In genomic region chr7:110853263-110853662, GRCh38 we compare ENCODE assay signal across 36 cellular contexts.
"Had no signal": no experiment of that assay in that cellular context is flagged by ENCODE, and none has a peak within 500 bp of the region (broad histone marks: within the 10 kb centered on the region; RNA-seq: fewer than 3 reads in every experiment).

No MANE protein-coding gene starts in this region.

- H3K4me1 Mint-ChIP-seq: activated CD4-positive, alpha-beta memory T cell treated with anti-CD3 and anti-CD28 coated beads, Interleukin-2, amount 10 ng/mL, durations not matched to agents 7 days and 5 days; activated CD4-positive, alpha-beta T cell treated with anti-CD3 and anti-CD28 coated beads for 36 hours; activated CD4-positive, alpha-beta T cell treated with anti-CD3 and anti-CD28 coated beads, Interleukin-2, amount 10 ng/mL, durations not matched to agents 7 days and 5 days; activated CD8-positive, alpha-beta memory T cell treated with anti-CD3 and anti-CD28 coated beads, Interleukin-2, amount 10 ng/mL, durations not matched to agents 7 days and 5 days; activated naive CD4-positive, alpha-beta T cell treated with anti-CD3 and anti-CD28 coated beads, Interleukin-2, amount 10 ng/mL, durations not matched to agents 7 days and 5 days; activated naive CD4-positive, alpha-beta T cell treated with anti-CD3 and anti-CD28 coated beads, Interleukin-2, amount 50 U/mL, for 24 hours; activated naive CD8-positive, alpha-beta T cell treated with anti-CD3 and anti-CD28 coated beads, Interleukin-2, amount 10 ng/mL, durations not matched to agents 7 days and 5 days; activated naive CD8-positive, alpha-beta T cell treated with anti-CD3 and anti-CD28 coated beads, Interleukin-2, amount 50 U/mL, for 24 hours; brain; central memory CD8-positive, alpha-beta T cell had no signal

- H3K36me3 Mint-ChIP-seq: activated CD8-positive, alpha-beta memory T cell treated with anti-CD3 and anti-CD28 coated beads, Interleukin-2, amount 10 ng/mL, durations not matched to agents 7 days and 5 days; activated naive CD4-positive, alpha-beta T cell treated with anti-CD3 and anti-CD28 coated beads, Interleukin-2, amount 10 ng/mL, durations not matched to agents 7 days and 5 days; activated naive CD8-positive, alpha-beta T cell; brain had no signal

- DNase-seq: activated CD4-positive, alpha-beta memory T cell treated with anti-CD3 and anti-CD28 coated beads, Interleukin-2, amount 10 ng/mL, durations not matched to agents 7 days and 5 days; activated CD4-positive, alpha-beta T cell treated with anti-CD3 and anti-CD28 coated beads for 1 hour; activated CD4-positive, alpha-beta T cell treated with anti-CD3 and anti-CD28 coated beads for 36 hours; activated CD4-positive, alpha-beta T cell treated with anti-CD3 and anti-CD28 coated beads for 48 hours; activated CD4-positive, alpha-beta T cell treated with anti-CD3 and anti-CD28 coated beads, Interleukin-2, amount 10 ng/mL, durations not matched to agents 7 days and 5 days; activated CD4-positive, alpha-beta T cell treated with anti-CD3 and anti-CD28 coated beads, Interleukin-2, amount 50 U/mL, for 48 hours; activated CD4-positive, CD25-positive, alpha-beta regulatory T cell; activated CD8-positive, alpha-beta memory T cell treated with anti-CD3 and anti-CD28 coated beads for 24 hours; activated CD8-positive, alpha-beta memory T cell treated with anti-CD3 and anti-CD28 coated beads, Interleukin-2, amount 10 ng/mL, durations not matched to agents 7 days and 5 days; activated CD8-positive, alpha-beta memory T cell treated with anti-CD3 and anti-CD28 coated beads, Interleukin-2, amount 50 U/mL, for 48 hours; activated CD8-positive, alpha-beta T cell treated with anti-CD3 and anti-CD28 coated beads, Interleukin-2, amount 10 ng/mL, durations not matched to agents 7 days and 5 days; activated effector memory CD4-positive, alpha-beta T cell treated with Interleukin-2 at 50 U/mL for 16 hours; activated gamma-delta T cell; activated naive CD4-positive, alpha-beta T cell treated with anti-CD3 and anti-CD28 coated beads, Interleukin-2, amount 10 ng/mL, durations not matched to agents 7 days and 5 days; activated naive CD4-positive, alpha-beta T cell treated with Interleukin-2 at 50 U/mL for 16 hours; activated naive CD8-positive, alpha-beta T cell treated with anti-CD3 and anti-CD28 coated beads, Interleukin-2, amount 10 ng/mL, durations not matched to agents 7 days and 5 days; activated naive CD8-positive, alpha-beta T cell treated with anti-CD3 and anti-CD28 coated beads, Interleukin-2, amount 50 U/mL, for 24 hours; activated T-cell treated with anti-CD3 and anti-CD28 coated beads, Interleukin-2, amount 50 U/mL, for 24 hours; activated T-cell treated with anti-CD3 and anti-CD28 coated beads, Interleukin-2, amount 50 U/mL, for 48 hours; amygdala; anterior cingulate cortex; caudate nucleus; cerebellar nuclear complex; T-helper 2 cell; T-helper 9 cell; WERI-Rb-1 had no signal

- H3K27me3 Mint-ChIP-seq: activated CD4-positive, alpha-beta memory T cell treated with anti-CD3 and anti-CD28 coated beads, Interleukin-2, amount 10 ng/mL, durations not matched to agents 7 days and 5 days; activated CD4-positive, alpha-beta T cell treated with anti-CD3 and anti-CD28 coated beads for 36 hours; activated CD4-positive, alpha-beta T cell treated with anti-CD3 and anti-CD28 coated beads, Interleukin-2, amount 10 ng/mL, durations not matched to agents 7 days and 5 days; activated CD8-positive, alpha-beta memory T cell treated with anti-CD3 and anti-CD28 coated beads, Interleukin-2, amount 10 ng/mL, durations not matched to agents 7 days and 5 days; activated naive CD4-positive, alpha-beta T cell treated with anti-CD3 and anti-CD28 coated beads, Interleukin-2, amount 10 ng/mL, durations not matched to agents 7 days and 5 days; activated naive CD4-positive, alpha-beta T cell treated with anti-CD3 and anti-CD28 coated beads, Interleukin-2, amount 50 U/mL, for 24 hours; activated naive CD8-positive, alpha-beta T cell; activated naive CD8-positive, alpha-beta T cell treated with anti-CD3 and anti-CD28 coated beads, Interleukin-2, amount 10 ng/mL, durations not matched to agents 7 days and 5 days; activated naive CD8-positive, alpha-beta T cell treated with anti-CD3 and anti-CD28 coated beads, Interleukin-2, amount 50 U/mL, for 24 hours; activated T-cell treated with anti-CD3 and anti-CD28 coated beads, Interleukin-2, amount 50 U/mL, for 24 hours; brain; central memory CD8-positive, alpha-beta T cell had no signal

- H3K9me3 Mint-ChIP-seq: activated CD4-positive, alpha-beta memory T cell treated with anti-CD3 and anti-CD28 coated beads, Interleukin-2, amount 10 ng/mL, durations not matched to agents 7 days and 5 days; activated naive CD4-positive, alpha-beta T cell treated with anti-CD3 and anti-CD28 coated beads, Interleukin-2, amount 10 ng/mL, durations not matched to agents 7 days and 5 days; activated naive CD8-positive, alpha-beta T cell treated with anti-CD3 and anti-CD28 coated beads, Interleukin-2, amount 50 U/mL, for 24 hours; activated T-cell treated with anti-CD3 and anti-CD28 coated beads, Interleukin-2, amount 50 U/mL, for 24 hours; activated T-helper 2 cell treated with anti-CD3 and anti-CD28 coated beads, Interferon-gamma antibody, Interleukin-2, Interleukin-4, amounts not matched to agents 10 μg/mL and 5 μg/mL and 100 μg/mL, durations not matched to agents 14 hours and 24 hours and 36 hours; central memory CD8-positive, alpha-beta T cell; T-helper 1 cell treated with Interleukin-12 subunit alpha and Interleukin-12 subunit beta and Interleukin-4 antibody, amounts not matched to agents 30 μg/mL and 1 μg/mL, for 36 hours had no signal

- H3K4me3 Mint-ChIP-seq: activated CD4-positive, alpha-beta memory T cell treated with anti-CD3 and anti-CD28 coated beads, Interleukin-2, amount 10 ng/mL, durations not matched to agents 7 days and 5 days; activated CD4-positive, alpha-beta T cell treated with anti-CD3 and anti-CD28 coated beads for 36 hours; activated CD4-positive, alpha-beta T cell treated with anti-CD3 and anti-CD28 coated beads, Interleukin-2, amount 10 ng/mL, durations not matched to agents 7 days and 5 days; activated CD8-positive, alpha-beta memory T cell treated with anti-CD3 and anti-CD28 coated beads, Interleukin-2, amount 10 ng/mL, durations not matched to agents 7 days and 5 days; activated CD8-positive, alpha-beta T cell treated with anti-CD3 and anti-CD28 coated beads, Interleukin-2, amount 10 ng/mL, durations not matched to agents 7 days and 5 days; activated naive CD4-positive, alpha-beta T cell treated with anti-CD3 and anti-CD28 coated beads, Interleukin-2, amount 10 ng/mL, durations not matched to agents 7 days and 5 days; activated naive CD4-positive, alpha-beta T cell treated with anti-CD3 and anti-CD28 coated beads, Interleukin-2, amount 50 U/mL, for 24 hours; activated naive CD8-positive, alpha-beta T cell; activated naive CD8-positive, alpha-beta T cell treated with anti-CD3 and anti-CD28 coated beads, Interleukin-2, amount 10 ng/mL, durations not matched to agents 7 days and 5 days; activated naive CD8-positive, alpha-beta T cell treated with anti-CD3 and anti-CD28 coated beads, Interleukin-2, amount 50 U/mL, for 24 hours; activated T-cell treated with anti-CD3 and anti-CD28 coated beads, Interleukin-2, amount 50 U/mL, for 24 hours; brain; central memory CD8-positive, alpha-beta T cell; T-helper 1 cell treated with Interleukin-12 subunit alpha and Interleukin-12 subunit beta and Interleukin-4 antibody, amounts not matched to agents 30 μg/mL and 1 μg/mL, for 36 hours; T-helper 2 cell treated with Interferon-gamma antibody and Interleukin-4, amounts not matched to agents 5 μg/mL and 100 μg/mL, for 36 hours; WTC11 had no signal

- H3K27ac ChIP-seq: ascending aorta, cardiac muscle cell, WERI-Rb-1 had no signal

- H3K27ac Mint-ChIP-seq: activated CD4-positive, alpha-beta memory T cell treated with anti-CD3 and anti-CD28 coated beads, Interleukin-2, amount 10 ng/mL, durations not matched to agents 7 days and 5 days; activated CD4-positive, alpha-beta T cell treated with anti-CD3 and anti-CD28 coated beads for 36 hours; activated CD4-positive, alpha-beta T cell treated with anti-CD3 and anti-CD28 coated beads, Interleukin-2, amount 10 ng/mL, durations not matched to agents 7 days and 5 days; activated CD8-positive, alpha-beta memory T cell treated with anti-CD3 and anti-CD28 coated beads, Interleukin-2, amount 10 ng/mL, durations not matched to agents 7 days and 5 days; activated CD8-positive, alpha-beta T cell treated with anti-CD3 and anti-CD28 coated beads, Interleukin-2, amount 10 ng/mL, durations not matched to agents 7 days and 5 days; activated naive CD4-positive, alpha-beta T cell treated with anti-CD3 and anti-CD28 coated beads, Interleukin-2, amount 10 ng/mL, durations not matched to agents 7 days and 5 days; activated naive CD4-positive, alpha-beta T cell treated with anti-CD3 and anti-CD28 coated beads, Interleukin-2, amount 50 U/mL, for 24 hours; activated naive CD8-positive, alpha-beta T cell; activated naive CD8-positive, alpha-beta T cell treated with anti-CD3 and anti-CD28 coated beads, Interleukin-2, amount 10 ng/mL, durations not matched to agents 7 days and 5 days; activated naive CD8-positive, alpha-beta T cell treated with anti-CD3 and anti-CD28 coated beads, Interleukin-2, amount 50 U/mL, for 24 hours; activated T-cell treated with anti-CD3 and anti-CD28 coated beads, Interleukin-2, amount 50 U/mL, for 24 hours; activated T-helper 2 cell treated with anti-CD3 and anti-CD28 coated beads, Interferon-gamma antibody, Interleukin-2, Interleukin-4, amounts not matched to agents 10 μg/mL and 5 μg/mL and 100 μg/mL, durations not matched to agents 14 hours and 24 hours and 36 hours; T-helper 1 cell treated with Interleukin-12 subunit alpha and Interleukin-12 subunit beta and Interleukin-4 antibody, amounts not matched to agents 30 μg/mL and 1 μg/mL, for 36 hours; T-helper 2 cell treated with Interferon-gamma antibody and Interleukin-4, amounts not matched to agents 5 μg/mL and 100 μg/mL, for 36 hours; WTC11 had no signal
